7 cellular contexts compared by ENCODE assay signal in genomic region chr2:99086385-99086784, GRCh38.
"Had no signal": no experiment of that assay in that cellular context is flagged by ENCODE, and none has a peak within 500 bp of the region (broad histone marks: within the 10 kb centered on the region; RNA-seq: fewer than 3 reads in every experiment).

No MANE protein-coding gene starts in this region.

- H3K4me3 ChIP-seq: GM12878 had no signal

- ATAC-seq: GM12878 had no signal

- FAIRE-seq: GM12878, GM12891, GM12892, GM18507, GM19239 had no signal

- DNase-seq: GDM1, GF-D8 had no signal
